Comparison of ENCODE assay signal across 9 cellular contexts in genomic region chr16:16267708-16268107, GRCh38. TPM values are rescaled to one million over a fixed set of nuclear protein-coding genes. Genes with fewer than 3 reads are reported as not detected.
"Had no signal": no experiment of that assay in that cellular context is flagged by ENCODE, and none has a peak within 500 bp of the region (broad histone marks: within the 10 kb centered on the region; RNA-seq: fewer than 3 reads in every experiment).

No MANE protein-coding gene starts in this region.

RNA-seq across cellular contexts. Expression of gene ABCC6, which starts 44.4 kb away (rescaled TPM):
- total RNA-seq: activated naive CD4-positive, alpha-beta T cell treated with anti-CD3 and anti-CD28 coated beads for 36 hours; activated naive CD4-positive, alpha-beta T cell treated with anti-CD3 and anti-CD28 coated beads, Interleukin-2, amount 50 U/mL, for 72 hours; activated naive CD8-positive, alpha-beta T cell treated with anti-CD3 and anti-CD28 coated beads for 36 hours; activated naive CD8-positive, alpha-beta T cell treated with anti-CD3 and anti-CD28 coated beads, Interleukin-2, amount 10 ng/mL, durations not matched to agents 7 days and 5 days; activated T-cell treated with anti-CD3 and anti-CD28 coated beads, Interleukin-2, amount 50 U/mL, for 4 hours; activated T-cell treated with anti-CD3 and anti-CD28 coated beads, Interleukin-2, amount 50 U/mL, for 72 hours; activated T-helper 1 cell treated with anti-CD3 and anti-CD28 coated beads, Interleukin-12 subunit alpha, Interleukin-12 subunit beta, Interleukin-2, Interleukin-4 antibody, amounts not matched to agents 30 ng/mL and 10 ng/mL and 1 ng/mL, durations not matched to agents 14 hours and 24 hours and 36 hours; activated T-helper 2 cell treated with anti-CD3 and anti-CD28 coated beads, Interferon-gamma antibody, Interleukin-2, Interleukin-4, amounts not matched to agents 10 μg/mL and 5 μg/mL and 100 μg/mL, durations not matched to agents 14 hours and 24 hours and 36 hours; bronchial epithelial cell had no signal
